1 cellular context compared by ENCODE assay signal in the genomic region with DNA sequence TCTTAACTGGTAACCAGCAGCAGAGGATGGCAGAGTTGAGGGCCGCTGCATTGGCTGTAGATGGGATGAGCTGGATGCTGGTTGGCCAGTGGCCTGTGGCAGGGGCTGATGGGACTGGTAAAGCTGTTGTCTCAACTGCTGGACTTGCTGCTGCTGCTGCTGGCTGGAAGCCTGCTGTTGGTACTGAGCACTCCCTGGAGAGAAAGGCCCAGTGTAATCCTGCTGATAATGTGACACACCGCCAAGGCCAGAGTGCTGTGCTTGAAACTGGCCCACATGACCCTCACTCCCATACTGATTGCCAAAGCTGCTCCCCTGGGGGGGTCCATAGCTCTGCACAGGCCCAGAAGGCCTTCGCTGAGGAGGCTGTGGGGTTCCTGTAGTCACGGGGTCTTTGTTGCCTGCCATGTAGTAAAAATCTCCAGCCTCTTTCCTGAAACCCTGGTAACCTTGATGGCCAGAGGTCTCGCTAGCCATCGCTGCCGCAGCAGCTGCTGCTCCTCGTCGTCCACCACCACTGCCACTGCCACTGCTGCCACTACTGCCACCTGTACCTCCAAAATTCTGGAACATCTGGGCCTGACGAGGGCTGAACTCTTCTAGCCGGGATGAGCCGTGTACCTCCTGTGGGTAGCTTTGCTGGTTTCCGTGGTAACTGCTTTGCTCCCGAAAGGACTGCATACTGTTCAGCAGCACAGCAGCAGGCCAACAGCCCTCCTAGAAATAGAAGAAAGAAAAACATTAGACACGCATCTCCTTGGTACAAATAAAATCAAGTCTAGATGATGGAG.
TF ChIP-seq lines count a peak whose summit lies in the region.

No MANE protein-coding gene starts in this region.

TF ChIP-seq in GM23338, 12 proteins besides CTCF, POLR2A, EP300 and RAD21 (continued from another document):
- TF ChIP-seq, protein P1, sequence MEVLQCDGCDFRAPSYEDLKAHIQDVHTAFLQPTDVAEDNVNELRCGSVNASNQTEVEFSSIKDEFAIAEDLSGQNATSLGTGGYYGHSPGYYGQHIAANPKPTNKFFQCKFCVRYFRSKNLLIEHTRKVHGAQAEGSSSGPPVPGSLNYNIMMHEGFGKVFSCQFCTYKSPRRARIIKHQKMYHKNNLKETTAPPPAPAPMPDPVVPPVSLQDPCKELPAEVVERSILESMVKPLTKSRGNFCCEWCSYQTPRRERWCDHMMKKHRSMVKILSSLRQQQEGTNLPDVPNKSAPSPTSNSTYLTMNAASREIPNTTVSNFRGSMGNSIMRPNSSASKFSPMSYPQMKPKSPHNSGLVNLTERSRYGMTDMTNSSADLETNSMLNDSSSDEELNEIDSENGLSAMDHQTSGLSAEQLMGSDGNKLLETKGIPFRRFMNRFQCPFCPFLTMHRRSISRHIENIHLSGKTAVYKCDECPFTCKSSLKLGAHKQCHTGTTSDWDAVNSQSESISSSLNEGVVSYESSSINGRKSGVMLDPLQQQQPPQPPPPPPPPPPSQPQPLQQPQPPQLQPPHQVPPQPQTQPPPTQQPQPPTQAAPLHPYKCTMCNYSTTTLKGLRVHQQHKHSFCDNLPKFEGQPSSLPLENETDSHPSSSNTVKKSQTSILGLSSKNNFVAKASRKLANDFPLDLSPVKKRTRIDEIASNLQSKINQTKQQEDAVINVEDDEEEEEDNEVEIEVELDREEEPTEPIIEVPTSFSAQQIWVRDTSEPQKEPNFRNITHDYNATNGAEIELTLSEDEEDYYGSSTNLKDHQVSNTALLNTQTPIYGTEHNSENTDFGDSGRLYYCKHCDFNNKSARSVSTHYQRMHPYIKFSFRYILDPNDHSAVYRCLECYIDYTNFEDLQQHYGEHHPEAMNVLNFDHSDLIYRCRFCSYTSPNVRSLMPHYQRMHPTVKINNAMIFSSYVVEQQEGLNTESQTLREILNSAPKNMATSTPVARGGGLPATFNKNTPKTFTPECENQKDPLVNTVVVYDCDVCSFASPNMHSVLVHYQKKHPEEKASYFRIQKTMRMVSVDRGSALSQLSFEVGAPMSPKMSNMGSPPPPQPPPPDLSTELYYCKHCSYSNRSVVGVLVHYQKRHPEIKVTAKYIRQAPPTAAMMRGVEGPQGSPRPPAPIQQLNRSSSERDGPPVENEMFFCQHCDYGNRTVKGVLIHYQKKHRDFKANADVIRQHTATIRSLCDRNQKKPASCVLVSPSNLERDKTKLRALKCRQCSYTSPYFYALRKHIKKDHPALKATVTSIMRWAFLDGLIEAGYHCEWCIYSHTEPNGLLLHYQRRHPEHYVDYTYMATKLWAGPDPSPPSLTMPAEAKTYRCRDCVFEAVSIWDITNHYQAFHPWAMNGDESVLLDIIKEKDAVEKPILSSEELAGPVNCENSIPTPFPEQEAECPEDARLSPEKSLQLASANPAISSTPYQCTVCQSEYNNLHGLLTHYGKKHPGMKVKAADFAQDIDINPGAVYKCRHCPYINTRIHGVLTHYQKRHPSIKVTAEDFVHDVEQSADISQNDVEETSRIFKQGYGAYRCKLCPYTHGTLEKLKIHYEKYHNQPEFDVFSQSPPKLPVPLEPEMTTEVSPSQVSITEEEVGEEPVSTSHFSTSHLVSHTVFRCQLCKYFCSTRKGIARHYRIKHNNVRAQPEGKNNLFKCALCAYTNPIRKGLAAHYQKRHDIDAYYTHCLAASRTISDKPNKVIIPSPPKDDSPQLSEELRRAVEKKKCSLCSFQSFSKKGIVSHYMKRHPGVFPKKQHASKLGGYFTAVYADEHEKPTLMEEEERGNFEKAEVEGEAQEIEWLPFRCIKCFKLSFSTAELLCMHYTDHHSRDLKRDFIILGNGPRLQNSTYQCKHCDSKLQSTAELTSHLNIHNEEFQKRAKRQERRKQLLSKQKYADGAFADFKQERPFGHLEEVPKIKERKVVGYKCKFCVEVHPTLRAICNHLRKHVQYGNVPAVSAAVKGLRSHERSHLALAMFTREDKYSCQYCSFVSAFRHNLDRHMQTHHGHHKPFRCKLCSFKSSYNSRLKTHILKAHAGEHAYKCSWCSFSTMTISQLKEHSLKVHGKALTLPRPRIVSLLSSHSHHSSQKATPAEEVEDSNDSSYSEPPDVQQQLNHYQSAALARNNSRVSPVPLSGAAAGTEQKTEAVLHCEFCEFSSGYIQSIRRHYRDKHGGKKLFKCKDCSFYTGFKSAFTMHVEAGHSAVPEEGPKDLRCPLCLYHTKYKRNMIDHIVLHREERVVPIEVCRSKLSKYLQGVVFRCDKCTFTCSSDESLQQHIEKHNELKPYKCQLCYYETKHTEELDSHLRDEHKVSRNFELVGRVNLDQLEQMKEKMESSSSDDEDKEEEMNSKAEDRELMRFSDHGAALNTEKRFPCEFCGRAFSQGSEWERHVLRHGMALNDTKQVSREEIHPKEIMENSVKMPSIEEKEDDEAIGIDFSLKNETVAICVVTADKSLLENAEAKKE (CRISPR knock-in tag; IDR thresholded peaks at IDR 0.05) = no peak
- no peak for TF ChIP-seq ZNF331 (CRISPR knock-in tag; IDR thresholded peaks at IDR 0.05; ENCODE audit: low read depth)
- TF ChIP-seq, protein P2, sequence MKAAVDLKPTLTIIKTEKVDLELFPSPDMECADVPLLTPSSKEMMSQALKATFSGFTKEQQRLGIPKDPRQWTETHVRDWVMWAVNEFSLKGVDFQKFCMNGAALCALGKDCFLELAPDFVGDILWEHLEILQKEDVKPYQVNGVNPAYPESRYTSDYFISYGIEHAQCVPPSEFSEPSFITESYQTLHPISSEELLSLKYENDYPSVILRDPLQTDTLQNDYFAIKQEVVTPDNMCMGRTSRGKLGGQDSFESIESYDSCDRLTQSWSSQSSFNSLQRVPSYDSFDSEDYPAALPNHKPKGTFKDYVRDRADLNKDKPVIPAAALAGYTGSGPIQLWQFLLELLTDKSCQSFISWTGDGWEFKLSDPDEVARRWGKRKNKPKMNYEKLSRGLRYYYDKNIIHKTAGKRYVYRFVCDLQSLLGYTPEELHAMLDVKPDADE (IDR thresholded peaks at IDR 0.05) = no peak
- no peak for TF ChIP-seq CREB1 (CRISPR knock-in tag; IDR thresholded peaks at IDR 0.05; ENCODE audit: low read depth)
- TF ChIP-seq JUNB (IDR thresholded peaks at IDR 0.05; ENCODE audit: unreplicated experiment) = no peak
- TF ChIP-seq STAT1 (IDR thresholded peaks at IDR 0.05; ENCODE audit: unreplicated experiment) = no peak
